Comparison of ENCODE assay signal across 9 cellular contexts in the genomic region with DNA sequence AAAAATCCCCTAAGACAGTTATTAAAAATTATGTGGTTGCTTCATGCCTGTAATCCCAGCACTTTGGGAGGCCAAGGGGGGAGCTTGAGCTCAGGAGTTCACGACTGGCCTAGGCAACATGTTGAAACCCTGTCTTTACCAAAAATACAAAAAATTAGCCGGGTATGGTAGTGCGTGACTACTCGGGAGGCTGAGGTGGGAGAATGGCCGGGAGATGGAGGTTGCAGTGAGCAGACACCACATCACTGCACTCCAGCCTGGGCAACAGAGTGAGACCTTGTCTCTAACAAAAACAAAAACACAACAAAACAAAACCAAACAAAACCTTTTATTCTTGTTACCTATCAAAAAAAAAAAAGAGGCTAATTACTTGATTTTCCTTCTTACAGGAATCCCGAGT. TPM values are rescaled to one million over a fixed set of nuclear protein-coding genes. Genes with fewer than 3 reads are reported as not detected.
DNase-seq lines count a peak whose midpoint lies in the region; ATAC-seq and TF ChIP-seq lines count a peak whose summit lies in the region.
"Had no signal": no experiment of that assay in that cellular context is flagged by ENCODE, and none has a peak within 500 bp of the region (broad histone marks: within the 10 kb centered on the region; RNA-seq: fewer than 3 reads in every experiment).

No MANE protein-coding gene starts in this region.

- H3K4me3 Mint-ChIP-seq in brain (peak overlapping the region; percentile 90 to 100 (median 92)), mesothelial cell of epicardium (peak overlapping the region; percentile 88)

- peaks cover 63% of the 10 kb centered on the region for H4K20me1 ChIP-seq in BLaER1

- no peak overlapping the region for H3K27ac ChIP-seq in BLaER1

- TF ChIP-seq CTCF in brain (conservative IDR thresholded peaks at IDR 0.05) (no peak), mesothelial cell of epicardium (IDR thresholded peaks at IDR 0.05; ENCODE audit: unreplicated experiment) (no peak)

- CTCF ChIA-PET in HEK293T (lab: Yijun Ruan, JAX), result interaction anchor here (1.1 kb wide), 1 partner anchor 38 kb away, joined by 3 read pairs; no protein-coding TSS in a partner anchor

- peak overlapping the region; percentile 85; the same call in 1 of the 2 replicates for H3K4me3 ChIP-seq in BLaER1

- peaks cover 21% of the 10 kb centered on the region for H3K36me3 ChIP-seq in BLaER1

- peak overlapping the region; percentile 95 for H3K9ac ChIP-seq in BLaER1

- H3K27me3 Mint-ChIP-seq in brain (peaks cover 9% of the 10 kb centered on the region), mesothelial cell of epicardium (ENCODE audit: low read depth) (no peaks in the 10 kb centered on the region)

- H3K9me3 Mint-ChIP-seq in brain, result no peaks in the 10 kb centered on the region
- H3K9me3 Mint-ChIP-seq in mesothelial cell of epicardium, result no peaks in the 10 kb centered on the region

- peak overlapping the region; percentile 93 for H3K4me2 ChIP-seq in BLaER1

- H3K36me3 Mint-ChIP-seq in brain (peaks cover 19% of the 10 kb centered on the region), mesothelial cell of epicardium (peaks cover 2% of the 10 kb centered on the region)

- DNase-seq in M059J (ENCODE audit: low read depth) (peak; percentile 12), mesothelial cell of epicardium (ENCODE audit: low spot score in 2 of 2, unreplicated experiment in 2 of 2) (no peak), posterior vena cava (ENCODE audit: low spot score) (no peak), HEK293T (ENCODE audit: extremely low spot score) (no peak)
- DNase-seq: NCI-H1436 treated with DMSO at 0.1 percent for 48 hours had no signal

- peaks cover 69% of the 10 kb centered on the region for H3K4me1 Mint-ChIP-seq in brain
- peaks cover 20% of the 10 kb centered on the region for H3K4me1 Mint-ChIP-seq in mesothelial cell of epicardium

- POLR2A ChIA-PET in HEK293T (lab: Yijun Ruan, JAX), result interaction anchor here (0.8 kb wide), 1 partner anchor 38 kb away, joined by 3 read pairs; no protein-coding TSS in a partner anchor

- no peaks in the 10 kb centered on the region for H3K27me3 ChIP-seq in BLaER1

- ATAC-seq in HG02623 (IDR thresholded peaks at IDR 0.05; ENCODE audit: unreplicated experiment) (no peak), GM18909 (IDR thresholded peaks at IDR 0.05; ENCODE audit: poor library complexity, unreplicated experiment) (no peak)

- intact Hi-C loops in posterior vena cava (cut with DNase I), result loop anchor here in 1 of 2 donors (5.0 kb wide), 1 partner anchor 32 kb away; no protein-coding TSS in a partner anchor

- peak overlapping the region; percentile 93 to 99 (median 96) for H3K27ac Mint-ChIP-seq in brain
- peak overlapping the region; percentile 98 for H3K27ac Mint-ChIP-seq in mesothelial cell of epicardium

- H3K9me3 ChIP-seq in BLaER1, result no peaks in the 10 kb centered on the region

- peaks cover 45% of the 10 kb centered on the region for H3K4me1 ChIP-seq in BLaER1

TF ChIP-seq in HEK293T, 16 proteins besides CTCF, POLR2A, EP300 and RAD21:
- TF ChIP-seq HDGF (IDR thresholded peaks at IDR 0.05; ENCODE audit: borderline replicate concordance), result no peak
- no peak for TF ChIP-seq NFRKB (IDR thresholded peaks at IDR 0.05)
- TF ChIP-seq TARDBP (IDR thresholded peaks at IDR 0.05), result no peak
- TF ChIP-seq ELF4 (IDR thresholded peaks at IDR 0.05), result no peak
- TF ChIP-seq FOXA1 (IDR thresholded peaks at IDR 0.05), result no peak
- no peak for TF ChIP-seq LEF1 (IDR thresholded peaks at IDR 0.05; ENCODE audit: borderline replicate concordance)
- no peak for TF ChIP-seq BHLHE40 (IDR thresholded peaks at IDR 0.05; ENCODE audit: borderline replicate concordance)
- TF ChIP-seq ARNT (IDR thresholded peaks at IDR 0.05), result no peak

RNA-seq across cellular contexts. Expression of a gene that starts 2.1 kb away (rescaled TPM):
- 13.7 and 21.1 TPM in 2 replicates for total RNA-seq in M059J (2014; rRNA removed; shearing (Covaris generic))
- polyA plus RNA-seq in brain (ENCODE audit: insufficient read depth, low read depth, low replicate concordance), result 1.8 TPM
- total RNA-seq in mesothelial cell of epicardium, result 32.2 to 36.8 TPM (median 34.8 TPM) in 3 replicates
- total RNA-seq in posterior vena cava, result 10 to 100 TPM; 49.8 to 54.6 TPM

RNA-seq across cellular contexts. Expression of a gene that starts 50.6 kb away (rescaled TPM):
- total RNA-seq in M059J (2014; rRNA removed; shearing (Covaris generic)), result 4.4 and 7.8 TPM in 2 replicates
- 16.4 TPM for polyA plus RNA-seq in brain (ENCODE audit: insufficient read depth, low read depth, low replicate concordance)
- total RNA-seq in mesothelial cell of epicardium, result 7.0 to 7.5 TPM (median 7.1 TPM) in 3 replicates
- total RNA-seq in posterior vena cava, result 1 to 10 TPM; 3.6 to 5.3 TPM
